In the genomic region with DNA sequence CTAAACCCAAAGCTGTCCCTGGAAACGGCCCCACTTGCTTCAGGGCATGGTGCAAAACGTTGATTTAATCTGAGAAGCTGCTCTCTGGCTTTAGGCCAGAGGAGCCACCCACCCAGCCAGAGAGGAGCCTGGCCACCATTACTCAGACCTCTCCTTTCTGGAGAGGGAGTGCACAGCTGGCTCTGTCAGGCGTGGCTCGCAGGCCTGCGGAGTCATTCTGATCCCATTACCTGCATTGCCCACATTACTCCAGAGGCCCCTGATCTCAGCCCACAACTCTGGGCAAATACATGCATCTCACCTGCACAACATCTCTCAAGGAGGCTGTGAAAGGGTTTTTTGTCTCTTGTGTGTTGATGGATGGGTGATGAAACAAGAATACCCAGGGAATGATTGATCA, we compare ENCODE assay signal across 10 cellular contexts.
DNase-seq lines count a peak whose midpoint lies in the region; ATAC-seq and TF ChIP-seq lines count a peak whose summit lies in the region.
"Had no signal": no experiment of that assay in that cellular context is flagged by ENCODE, and none has a peak within 500 bp of the region (broad histone marks: within the 10 kb centered on the region; RNA-seq: fewer than 3 reads in every experiment).

No MANE protein-coding gene starts in this region.

- peak; percentile 77 for ATAC-seq in GM19023 (IDR thresholded peaks at IDR 0.05; ENCODE audit: unreplicated experiment)
- peak; percentile 48 for ATAC-seq in HG03108 (IDR thresholded peaks at IDR 0.05; ENCODE audit: unreplicated experiment)
- ATAC-seq in stimulated activated effector memory CD8-positive, alpha-beta T cell treated with anti-CD3 and anti-CD28 coated beads, Interleukin-12 subunit alpha, Interleukin-12 subunit beta, amount 100 ng/mL, for 72 hours: peak; percentile 40
- no peak for ATAC-seq in left lobe of liver
- no peak for ATAC-seq in natural killer cell

- no peak overlapping the region for H3K27ac Mint-ChIP-seq in stimulated activated effector memory CD8-positive, alpha-beta T cell treated with anti-CD3 and anti-CD28 coated beads, Interleukin-12 subunit alpha, Interleukin-12 subunit beta, amount 100 ng/mL, for 72 hours
- no peak overlapping the region for H3K27ac Mint-ChIP-seq in natural killer cell

- no peak overlapping the region for H3K27ac ChIP-seq in substantia nigra (ENCODE audit: low read depth, low read length, poor library complexity, severe bottlenecking)
- no peak overlapping the region for H3K27ac ChIP-seq in effector memory CD4-positive, alpha-beta T cell (ENCODE audit: insufficient read depth, low read length, poor library complexity, severe bottlenecking)
- H3K27ac ChIP-seq: HL-60 had no signal

- no peaks in the 10 kb centered on the region for H3K4me1 Mint-ChIP-seq in stimulated activated effector memory CD8-positive, alpha-beta T cell treated with anti-CD3 and anti-CD28 coated beads, Interleukin-12 subunit alpha, Interleukin-12 subunit beta, amount 100 ng/mL, for 72 hours
- no peaks in the 10 kb centered on the region for H3K4me1 Mint-ChIP-seq in natural killer cell

- no peaks in the 10 kb centered on the region for H3K36me3 Mint-ChIP-seq in stimulated activated effector memory CD8-positive, alpha-beta T cell treated with anti-CD3 and anti-CD28 coated beads, Interleukin-12 subunit alpha, Interleukin-12 subunit beta, amount 100 ng/mL, for 72 hours
- H3K36me3 Mint-ChIP-seq in natural killer cell: no peaks in the 10 kb centered on the region

- H3K4me1 ChIP-seq in effector memory CD4-positive, alpha-beta T cell (ENCODE audit: control insufficient read depth, insufficient read depth, low read length, poor library complexity, severe bottlenecking): no peaks in the 10 kb centered on the region

- DNase-seq in amniotic stem cell (lab: John Stamatoyannopoulos, UW) (peak; percentile 18), substantia nigra (lab: John Stamatoyannopoulos, UW) (no peak), left lobe of liver (ENCODE audit: low spot score) (no peak), natural killer cell (no peak)
- no peak for DNase-seq in stimulated activated effector memory CD8-positive, alpha-beta T cell treated with anti-CD3 and anti-CD28 coated beads, Interleukin-12 subunit alpha, Interleukin-12 subunit beta, amount 100 ng/mL, for 72 hours (ENCODE audit: low spot score in 2 of 2)
- DNase-seq in effector memory CD4-positive, alpha-beta T cell: no peak
- DNase-seq: activated CD4-positive, alpha-beta T cell treated with anti-CD3 and anti-CD28 coated beads, Interleukin-2, amount 50 U/mL, for 4 hours had no signal

- no peaks in the 10 kb centered on the region for H3K36me3 ChIP-seq in effector memory CD4-positive, alpha-beta T cell (ENCODE audit: control insufficient read depth, insufficient read depth, low read length)

- no peaks in the 10 kb centered on the region for H3K27me3 ChIP-seq in effector memory CD4-positive, alpha-beta T cell (replicated peaks; ENCODE audit: control insufficient read depth, insufficient read depth, low read length, poor library complexity, severe bottlenecking)

- intact Hi-C loops in natural killer cell (cut with micrococcal nuclease): no loop called here

- H3K9me3 Mint-ChIP-seq in stimulated activated effector memory CD8-positive, alpha-beta T cell treated with anti-CD3 and anti-CD28 coated beads, Interleukin-12 subunit alpha, Interleukin-12 subunit beta, amount 100 ng/mL, for 72 hours: no peaks in the 10 kb centered on the region
- H3K9me3 Mint-ChIP-seq in natural killer cell: peaks cover 0 to 8% of the 10 kb centered on the region in 2 donors

- TF ChIP-seq CTCF in natural killer cell (IDR thresholded peaks at IDR 0.05): no peak

- no peak overlapping the region for H3K4me3 ChIP-seq in effector memory CD4-positive, alpha-beta T cell (ENCODE audit: insufficient read depth, low read depth, low read length, poor library complexity, severe bottlenecking)

- H3K9me3 ChIP-seq in effector memory CD4-positive, alpha-beta T cell (ENCODE audit: control insufficient read depth, low read length): no peaks in the 10 kb centered on the region

- H3K4me3 Mint-ChIP-seq in stimulated activated effector memory CD8-positive, alpha-beta T cell treated with anti-CD3 and anti-CD28 coated beads, Interleukin-12 subunit alpha, Interleukin-12 subunit beta, amount 100 ng/mL, for 72 hours: no peak overlapping the region
- H3K4me3 Mint-ChIP-seq in natural killer cell: no peak overlapping the region

- H3K27me3 Mint-ChIP-seq in natural killer cell (ENCODE audit: low read depth in 2 of 2): no peaks in the 10 kb centered on the region

Comparison
In these comparisons a context has a peak if more than half of its experiments do, and no peak if none do; other contexts are left out.
1. ATAC-seq: peak in GM19023 (single experiment), HG03108 (single experiment) and stimulated activated effector memory CD8-positive, alpha-beta T cell treated with anti-CD3 and anti-CD28 coated beads, Interleukin-12 subunit alpha, Interleukin-12 subunit beta, amount 100 ng/mL, for 72 hours (single experiment); none in left lobe of liver (single experiment) and natural killer cell (0 of 3).